Comparison of ENCODE assay signal across 20 cellular contexts in the genomic region with DNA sequence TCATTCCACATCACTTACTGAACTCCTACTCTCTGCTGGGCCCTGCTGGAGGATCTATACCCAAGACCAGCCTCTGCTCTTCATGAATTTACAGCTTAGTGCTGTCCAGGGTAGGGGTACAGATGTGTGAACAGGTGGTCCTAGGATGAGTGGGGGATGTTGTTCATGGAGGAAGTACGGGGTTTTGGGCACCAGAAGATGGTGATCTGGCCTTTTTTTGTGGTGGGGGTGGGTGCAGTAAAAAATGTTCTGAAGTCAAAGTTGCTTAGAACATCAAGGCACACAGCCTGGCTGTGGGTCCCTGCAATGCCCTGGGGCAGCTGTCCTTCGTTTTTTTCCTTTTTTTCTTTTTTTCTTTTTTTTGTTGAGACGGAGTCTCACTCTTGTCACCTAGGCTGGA. TPM values are rescaled to one million over a fixed set of nuclear protein-coding genes. Genes with fewer than 3 reads are reported as not detected.
DNase-seq lines count a peak whose midpoint lies in the region; ATAC-seq, FAIRE-seq and TF ChIP-seq lines count a peak whose summit lies in the region.
"Had no signal": no experiment of that assay in that cellular context is flagged by ENCODE, and none has a peak within 500 bp of the region (broad histone marks: within the 10 kb centered on the region; RNA-seq: fewer than 3 reads in every experiment).

No MANE protein-coding gene starts in this region.

- H3K4me1 Mint-ChIP-seq in activated CD8-positive, alpha-beta T cell treated with anti-CD3 and anti-CD28 coated beads, Interleukin-2, amount 10 ng/mL, durations not matched to agents 7 days and 5 days (ENCODE audit: low read depth) = peaks cover 33% of the 10 kb centered on the region
- H3K4me1 Mint-ChIP-seq in activated CD8-positive, alpha-beta T cell treated with anti-CD3 and anti-CD28 coated beads for 36 hours (ENCODE audit: low read depth) = peaks cover 20% of the 10 kb centered on the region
- H3K4me1 Mint-ChIP-seq in T-cell (peaks cover 37 to 52% (median 40%) of the 10 kb centered on the region in 3 donors), nephron progenitor cell (peaks cover 91% of the 10 kb centered on the region)

- H3K9me3 ChIP-seq in DND-41 (ENCODE audit: insufficient read depth, low read length, severe bottlenecking) = no peaks in the 10 kb centered on the region
- H3K9me3 ChIP-seq: HAP-1, Peyer's patch had no signal

- no peak overlapping the region for H3K9ac ChIP-seq in DND-41 (ENCODE audit: low read depth, low read length)
- H3K9ac ChIP-seq: KMS-11 had no signal

- peaks cover 18% of the 10 kb centered on the region for H3K4me1 ChIP-seq in DND-41 (ENCODE audit: insufficient read depth, low read length)
- H3K4me1 ChIP-seq: HAP-1, Peyer's patch had no signal

- POLR2A ChIA-PET in activated CD8-positive, alpha-beta T cell treated with anti-CD3 and anti-CD28 coated beads, Interleukin-2, amount 10 ng/mL, durations not matched to agents 7 days and 5 days (lab: Charles Lee) = no interaction called here
- POLR2A ChIA-PET in activated CD8-positive, alpha-beta T cell treated with anti-CD3 and anti-CD28 coated beads for 36 hours (lab: Charles Lee) = no interaction called here
- POLR2A ChIA-PET in T-cell (lab: Charles Lee) = no interaction called here

- TF ChIP-seq CTCF in activated CD8-positive, alpha-beta T cell treated with anti-CD3 and anti-CD28 coated beads for 36 hours (IDR thresholded peaks at IDR 0.05) = no peak
- TF ChIP-seq CTCF in DND-41 (IDR thresholded peaks at IDR 0.05; ENCODE audit: borderline replicate concordance, extremely low read depth, low read length, poor library complexity, severe bottlenecking) = no peak
- no peak for TF ChIP-seq CTCF in nephron progenitor cell (IDR thresholded peaks at IDR 0.05)
- no peak for TF ChIP-seq CTCF in D721Med (IDR thresholded peaks at IDR 0.05; ENCODE audit: insufficient read depth, missing control alignments)

- H3K27me3 Mint-ChIP-seq in activated CD8-positive, alpha-beta T cell treated with anti-CD3 and anti-CD28 coated beads, Interleukin-2, amount 10 ng/mL, durations not matched to agents 7 days and 5 days (ENCODE audit: low read depth) = peaks cover 1% of the 10 kb centered on the region
- H3K27me3 Mint-ChIP-seq in activated CD8-positive, alpha-beta T cell treated with anti-CD3 and anti-CD28 coated beads for 36 hours = no peaks in the 10 kb centered on the region
- H3K27me3 Mint-ChIP-seq in T-cell (no peaks in the 10 kb centered on the region), nephron progenitor cell (ENCODE audit: low read depth, poor library complexity) (peaks cover 4% of the 10 kb centered on the region)

- no peak overlapping the region for H3K4me3 ChIP-seq in DND-41 (ENCODE audit: low read depth in 1 of 2, low read length in 2 of 2)
- H3K4me3 ChIP-seq: HAP-1, Peyer's patch had no signal

- no peak overlapping the region for H3K4me3 Mint-ChIP-seq in activated CD8-positive, alpha-beta T cell treated with anti-CD3 and anti-CD28 coated beads, Interleukin-2, amount 10 ng/mL, durations not matched to agents 7 days and 5 days
- no peak overlapping the region for H3K4me3 Mint-ChIP-seq in activated CD8-positive, alpha-beta T cell treated with anti-CD3 and anti-CD28 coated beads for 36 hours
- peak overlapping the region in 1 of 3 donors; percentile 57 for H3K4me3 Mint-ChIP-seq in T-cell
- no peak overlapping the region for H3K4me3 Mint-ChIP-seq in nephron progenitor cell

- intact Hi-C loops in activated CD8-positive, alpha-beta T cell treated with anti-CD3 and anti-CD28 coated beads for 36 hours (cut with micrococcal nuclease) = no loop called here

- no peak overlapping the region for H2AFZ ChIP-seq in DND-41 (ENCODE audit: low read depth, low read length)

- H3K4me2 ChIP-seq in DND-41 (ENCODE audit: insufficient read depth, low read length) = no peak overlapping the region
- H3K4me2 ChIP-seq: KMS-11 had no signal

- H4K20me1 ChIP-seq in DND-41 (ENCODE audit: insufficient read depth, low read length) = no peaks in the 10 kb centered on the region; the same call in 1 of the 2 replicates

- no peaks in the 10 kb centered on the region for H3K79me2 ChIP-seq in DND-41 (ENCODE audit: insufficient read depth, low read length)

- peak overlapping the region; percentile 83 for H3K27ac Mint-ChIP-seq in activated CD8-positive, alpha-beta T cell treated with anti-CD3 and anti-CD28 coated beads, Interleukin-2, amount 10 ng/mL, durations not matched to agents 7 days and 5 days
- no peak overlapping the region for H3K27ac Mint-ChIP-seq in activated CD8-positive, alpha-beta T cell treated with anti-CD3 and anti-CD28 coated beads for 36 hours
- H3K27ac Mint-ChIP-seq in T-cell (peak overlapping the region; percentile 37 to 83), nephron progenitor cell (peak overlapping the region; percentile 85)

- H3K9me3 Mint-ChIP-seq in activated CD8-positive, alpha-beta T cell treated with anti-CD3 and anti-CD28 coated beads, Interleukin-2, amount 10 ng/mL, durations not matched to agents 7 days and 5 days (ENCODE audit: insufficient read depth) = no peaks in the 10 kb centered on the region
- H3K9me3 Mint-ChIP-seq in activated CD8-positive, alpha-beta T cell treated with anti-CD3 and anti-CD28 coated beads for 36 hours = peaks cover 1% of the 10 kb centered on the region
- H3K9me3 Mint-ChIP-seq in T-cell (no peaks in the 10 kb centered on the region), nephron progenitor cell (no peaks in the 10 kb centered on the region)

- H3K36me3 ChIP-seq in DND-41 (ENCODE audit: insufficient read depth, low read length) = no peaks in the 10 kb centered on the region
- H3K36me3 ChIP-seq: HAP-1, Peyer's patch had no signal

- no peaks in the 10 kb centered on the region for H3K36me3 Mint-ChIP-seq in activated CD8-positive, alpha-beta T cell treated with anti-CD3 and anti-CD28 coated beads, Interleukin-2, amount 10 ng/mL, durations not matched to agents 7 days and 5 days (ENCODE audit: low read depth)
- H3K36me3 Mint-ChIP-seq in activated CD8-positive, alpha-beta T cell treated with anti-CD3 and anti-CD28 coated beads for 36 hours (ENCODE audit: low read depth) = no peaks in the 10 kb centered on the region
- H3K36me3 Mint-ChIP-seq in T-cell = no peaks in the 10 kb centered on the region
- no peaks in the 10 kb centered on the region for H3K36me3 Mint-ChIP-seq in nephron progenitor cell (ENCODE audit: low read depth)

- no peak for FAIRE-seq in D721Med (lab: Jason Lieb, UNC)

- H3K27me3 ChIP-seq in DND-41 (ENCODE audit: insufficient read depth, low read length, poor library complexity) = no peaks in the 10 kb centered on the region
- H3K27me3 ChIP-seq: Peyer's patch had no signal

- peak overlapping the region; percentile 32; the same call in 1 of the 2 replicates for H3K27ac ChIP-seq in DND-41 (ENCODE audit: low read length)
- H3K27ac ChIP-seq: HL-60, KMS-11, Peyer's patch had no signal

- DNase-seq in activated CD8-positive, alpha-beta T cell treated with anti-CD3 and anti-CD28 coated beads, Interleukin-2, amount 10 ng/mL, durations not matched to agents 7 days and 5 days = no peak
- DNase-seq in activated CD8-positive, alpha-beta T cell treated with anti-CD3 and anti-CD28 coated beads for 36 hours = no peak
- peak; percentile 59 for DNase-seq in DND-41
- no peak for DNase-seq in T-cell
- DNase-seq in nephron progenitor cell = no peak
- no peak for DNase-seq in D721Med (ENCODE audit: insufficient read length, low spot score)
- DNase-seq: ACHN, MM.1S, NCI-H1105, NCI-H1694 treated with DMSO at 0.1 percent for 48 hours, NCI-H446, NCI-H82, Right ventricle myocardium superior had no signal

- no peak for ATAC-seq in activated CD8-positive, alpha-beta T cell treated with anti-CD3 and anti-CD28 coated beads, Interleukin-2, amount 10 ng/mL, durations not matched to agents 7 days and 5 days
- no peak for ATAC-seq in activated CD8-positive, alpha-beta T cell treated with anti-CD3 and anti-CD28 coated beads for 36 hours
- ATAC-seq in DND-41 (ENCODE audit: insufficient read depth, low read depth) (peak; percentile 31; the same call in 2 of the 3 replicates), T-cell (replicated peaks in 1 of 4) (no peak), HG02798 (IDR thresholded peaks at IDR 0.05; ENCODE audit: poor library complexity, unreplicated experiment) (no peak), HG03469 (IDR thresholded peaks at IDR 0.05; ENCODE audit: unreplicated experiment) (no peak)
- ATAC-seq: SK-N-SH treated with all-trans-retinoic acid at 6 μM for 48 hours had no signal

- CTCF ChIA-PET in activated CD8-positive, alpha-beta T cell treated with anti-CD3 and anti-CD28 coated beads, Interleukin-2, amount 10 ng/mL, durations not matched to agents 7 days and 5 days (lab: Charles Lee) = interaction anchor here (1.1 to 2.4 kb wide), 2 partner anchors 9 to 13 kb away, joined by 6 to 15 read pairs; no protein-coding TSS in a partner anchor
- CTCF ChIA-PET in activated CD8-positive, alpha-beta T cell treated with anti-CD3 and anti-CD28 coated beads for 36 hours (lab: Charles Lee) = interaction anchor here (1.0 to 1.4 kb wide), 4 partner anchors 9 to 423 kb away, joined by 3 to 5 read pairs (median 4); a partner anchor contains a TSS
- CTCF ChIA-PET in T-cell (lab: Charles Lee) = interaction anchor here in 1 of 2 donors (0.7 kb wide), 1 partner anchor 762 kb away, joined by 3 read pairs; no protein-coding TSS in a partner anchor

RNA-seq across cellular contexts. Expression of a gene that starts 34.2 kb away (rescaled TPM):
- 10 to 100 TPM; 17.9 to 18.1 TPM for total RNA-seq in activated CD8-positive, alpha-beta T cell treated with anti-CD3 and anti-CD28 coated beads, Interleukin-2, amount 10 ng/mL, durations not matched to agents 7 days and 5 days
- 10 to 100 TPM; 21.0 to 21.1 TPM for total RNA-seq in activated CD8-positive, alpha-beta T cell treated with anti-CD3 and anti-CD28 coated beads for 36 hours
- total RNA-seq in T-cell = 10 to 100 TPM; 17.9 to 22.5 (median 22.1) TPM
